In the genomic region with DNA sequence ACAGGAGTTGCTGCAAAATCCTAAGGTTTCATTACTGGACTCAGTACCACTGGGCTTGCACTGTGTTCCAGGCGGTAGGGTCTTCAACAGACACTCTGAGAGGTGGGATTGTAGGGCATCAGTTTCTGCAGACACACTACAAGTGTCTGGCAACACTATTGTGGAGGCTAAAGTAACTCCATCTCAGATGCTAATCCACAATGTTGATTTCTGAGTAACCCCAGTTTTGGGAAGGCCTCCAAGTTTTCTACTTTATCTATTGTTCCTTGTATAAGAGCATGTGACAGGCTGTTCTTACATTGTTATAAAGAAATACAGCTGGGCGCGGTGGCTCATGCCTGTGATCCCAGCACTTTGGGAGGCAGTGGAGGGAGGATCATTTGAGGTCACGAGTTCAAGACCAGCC, we compare ENCODE assay signal across 25 cellular contexts.
"Had no signal": no experiment of that assay in that cellular context is flagged by ENCODE, and none has a peak within 500 bp of the region (broad histone marks: within the 10 kb centered on the region; RNA-seq: fewer than 3 reads in every experiment).

No MANE protein-coding gene starts in this region.

- H3K27ac Mint-ChIP-seq: activated CD8-positive, alpha-beta T cell treated with anti-CD3 and anti-CD28 coated beads for 36 hours; activated naive CD4-positive, alpha-beta T cell treated with anti-CD3 and anti-CD28 coated beads, Interleukin-2, amount 10 ng/mL, durations not matched to agents 7 days and 5 days; activated naive CD8-positive, alpha-beta T cell treated with anti-CD3 and anti-CD28 coated beads for 36 hours; activated T-cell treated with anti-CD3 and anti-CD28 coated beads, Interleukin-2, amount 50 U/mL, for 72 hours; activated T-helper 2 cell treated with anti-CD3 and anti-CD28 coated beads, Interferon-gamma antibody, Interleukin-2, Interleukin-4, amounts not matched to agents 10 μg/mL and 5 μg/mL and 100 μg/mL, durations not matched to agents 14 hours and 24 hours and 36 hours; T-helper 17 cell had no signal

- H3K4me3 ChIP-seq: body of pancreas, cardiac muscle cell, SJSA1 had no signal

- H3K27me3 Mint-ChIP-seq: activated CD8-positive, alpha-beta T cell treated with anti-CD3 and anti-CD28 coated beads for 36 hours; activated naive CD8-positive, alpha-beta T cell treated with anti-CD3 and anti-CD28 coated beads for 36 hours; T-helper 17 cell had no signal

- H3K9me3 Mint-ChIP-seq: activated naive CD4-positive, alpha-beta T cell treated with anti-CD3 and anti-CD28 coated beads, Interleukin-2, amount 10 ng/mL, durations not matched to agents 7 days and 5 days; activated naive CD8-positive, alpha-beta T cell treated with anti-CD3 and anti-CD28 coated beads for 36 hours; activated T-cell treated with anti-CD3 and anti-CD28 coated beads, Interleukin-2, amount 50 U/mL, for 72 hours; activated T-helper 2 cell treated with anti-CD3 and anti-CD28 coated beads, Interferon-gamma antibody, Interleukin-2, Interleukin-4, amounts not matched to agents 10 μg/mL and 5 μg/mL and 100 μg/mL, durations not matched to agents 14 hours and 24 hours and 36 hours had no signal

- H3K27me3 ChIP-seq: body of pancreas, cardiac muscle cell, SJSA1 had no signal

- H3K9me3 ChIP-seq: body of pancreas, SJSA1 had no signal

- FAIRE-seq: RCC 7860 had no signal

- H3K4me3 Mint-ChIP-seq: activated CD8-positive, alpha-beta T cell treated with anti-CD3 and anti-CD28 coated beads for 36 hours; activated naive CD4-positive, alpha-beta T cell treated with anti-CD3 and anti-CD28 coated beads, Interleukin-2, amount 10 ng/mL, durations not matched to agents 7 days and 5 days; activated naive CD8-positive, alpha-beta T cell treated with anti-CD3 and anti-CD28 coated beads for 36 hours; activated T-cell treated with anti-CD3 and anti-CD28 coated beads, Interleukin-2, amount 50 U/mL, for 72 hours; T-helper 17 cell had no signal

- H3K36me3 ChIP-seq: cardiac muscle cell had no signal

- DNase-seq: activated CD4-positive, alpha-beta T cell treated with anti-CD3 and anti-CD28 coated beads for 4 hours; activated CD8-positive, alpha-beta memory T cell treated with anti-CD3 and anti-CD28 coated beads, Interleukin-2, amount 50 U/mL, for 4 hours; activated CD8-positive, alpha-beta T cell treated with anti-CD3 and anti-CD28 coated beads for 36 hours; activated gamma-delta T cell treated with Interleukin-2 at 50 U/mL for 16 hours; activated naive CD4-positive, alpha-beta T cell treated with anti-CD3 and anti-CD28 coated beads, Interleukin-2, amount 10 ng/mL, durations not matched to agents 7 days and 5 days; activated naive CD8-positive, alpha-beta T cell treated with anti-CD3 and anti-CD28 coated beads for 36 hours; activated T-cell treated with anti-CD3 and anti-CD28 coated beads, Interleukin-2, amount 50 U/mL, for 72 hours; body of pancreas; KG1; NCI-H1048; NCI-H146; NCI-H187 treated with DMSO at 0.1 percent for 48 hours; NCI-H2081 treated with DMSO at 0.1 percent for 48 hours; NCI-H446; NCI-H524; PC-3; SHP77; T-helper 17 cell; T-helper 9 cell had no signal

- ATAC-seq: activated CD4-positive, CD25-positive, alpha-beta regulatory T cell treated with anti-CD3 and anti-CD28 coated beads, Interleukin-2, amount 50 U/mL, for 24 hours; activated CD8-positive, alpha-beta T cell treated with anti-CD3 and anti-CD28 coated beads for 36 hours; activated T-cell treated with anti-CD3 and anti-CD28 coated beads, Interleukin-2, amount 50 U/mL, for 72 hours; body of pancreas; PC-3; SK-N-SH treated with all-trans-retinoic acid at 6 μM for 48 hours; T-helper 17 cell had no signal

- H3K27ac ChIP-seq: body of pancreas, cardiac muscle cell, SJSA1 had no signal
